ENCODE assay signal across 22 cellular contexts in genomic region chr10:101507241-101507640, GRCh38.
"Had no signal": no experiment of that assay in that cellular context is flagged by ENCODE, and none has a peak within 500 bp of the region (broad histone marks: within the 10 kb centered on the region; RNA-seq: fewer than 3 reads in every experiment).

No MANE protein-coding gene starts in this region.

- FAIRE-seq: endometrium had no signal

- H3K27me3 Mint-ChIP-seq: naive thymus-derived CD8-positive, alpha-beta T cell; stimulated activated memory B cell treated with anti-CD40 and anti-IgM and Interleukin-4, amounts not matched to agents 10 μg/mL and 1 μg/mL and 100 μg/mL, for 72 hours; stimulated activated naive CD8-positive, alpha-beta T cell treated with anti-CD3 and anti-CD28 coated beads, Interleukin-15, Interleukin-2, amounts not matched to agents 100 ng/mL and 50 ng/mL, for 24 hours had no signal

- H3K4me1 Mint-ChIP-seq: stimulated activated memory B cell treated with anti-CD40 and anti-IgM and Interleukin-4, amounts not matched to agents 10 μg/mL and 1 μg/mL and 100 μg/mL, for 72 hours had no signal

- H3K27ac Mint-ChIP-seq: immature natural killer cell; naive thymus-derived CD8-positive, alpha-beta T cell; nephron progenitor cell; stimulated activated memory B cell treated with anti-CD40 and anti-IgM and Interleukin-4, amounts not matched to agents 10 μg/mL and 1 μg/mL and 100 μg/mL, for 72 hours; stimulated activated naive CD8-positive, alpha-beta T cell treated with anti-CD3 and anti-CD28 coated beads, Interleukin-15, Interleukin-2, amounts not matched to agents 100 ng/mL and 50 ng/mL, for 24 hours had no signal

- DNase-seq: dermis blood vessel endothelial cell; effector memory CD4-positive, alpha-beta T cell; erythroblast; esophagus squamous epithelium; foreskin melanocyte; immature natural killer cell; islet precursor cell; kidney glomerular epithelial cell; left colon; left ventricle myocardium superior; lower lobe of right lung; naive thymus-derived CD8-positive, alpha-beta T cell; nephron progenitor cell; nucleus accumbens; right cardiac atrium; spleen; stimulated activated CD4-positive, alpha-beta T cell treated with anti-CD3 and anti-CD28 coated beads, Interleukin-4, amount 100 ng/mL, for 4 hours; upper lobe of right lung; uterus had no signal

- ATAC-seq: left colon; left ventricle myocardium superior; lower lobe of right lung; naive thymus-derived CD8-positive, alpha-beta T cell; right cardiac atrium; stimulated activated memory B cell treated with anti-CD40 and anti-IgM and Interleukin-4, amounts not matched to agents 10 μg/mL and 1 μg/mL and 100 μg/mL, for 72 hours; upper lobe of right lung had no signal

- H3K9me3 Mint-ChIP-seq: immature natural killer cell; naive thymus-derived CD8-positive, alpha-beta T cell; nephron progenitor cell; stimulated activated memory B cell treated with anti-CD40 and anti-IgM and Interleukin-4, amounts not matched to agents 10 μg/mL and 1 μg/mL and 100 μg/mL, for 72 hours; stimulated activated naive CD8-positive, alpha-beta T cell treated with anti-CD3 and anti-CD28 coated beads, Interleukin-15, Interleukin-2, amounts not matched to agents 100 ng/mL and 50 ng/mL, for 24 hours had no signal

- H3K36me3 Mint-ChIP-seq: immature natural killer cell had no signal

- H3K4me3 Mint-ChIP-seq: immature natural killer cell; naive thymus-derived CD8-positive, alpha-beta T cell; nephron progenitor cell; stimulated activated memory B cell treated with anti-CD40 and anti-IgM and Interleukin-4, amounts not matched to agents 10 μg/mL and 1 μg/mL and 100 μg/mL, for 72 hours; stimulated activated naive CD8-positive, alpha-beta T cell treated with anti-CD3 and anti-CD28 coated beads, Interleukin-15, Interleukin-2, amounts not matched to agents 100 ng/mL and 50 ng/mL, for 24 hours had no signal
